Comparison of ENCODE assay signal across 16 cellular contexts in the genomic region with DNA sequence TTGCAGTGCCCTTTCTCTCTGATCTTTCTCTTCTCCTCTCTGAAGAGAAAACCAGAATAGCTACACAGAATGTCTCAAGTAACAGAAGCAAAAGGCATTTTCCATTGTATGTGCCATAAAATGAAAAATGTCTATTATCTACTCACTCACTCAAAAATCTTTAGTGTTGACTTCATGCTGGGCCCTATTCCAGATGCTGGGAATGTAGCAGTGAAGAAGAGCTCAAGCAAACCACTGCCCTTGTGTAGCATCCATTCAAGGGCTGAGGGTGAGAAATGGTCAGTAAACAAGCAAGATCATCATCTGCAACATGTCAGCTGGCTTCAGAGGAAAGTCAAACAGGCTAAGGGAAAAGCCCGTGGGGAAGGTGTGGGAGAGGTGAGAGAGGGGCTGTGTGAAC.
A peak's percentile ranks its signal among the peaks of the same experiment; 100 is the strongest.
DNase-seq lines count a peak whose midpoint lies in the region; TF ChIP-seq lines count a peak whose summit lies in the region.
"Had no signal": no experiment of that assay in that cellular context is flagged by ENCODE, and none has a peak within 500 bp of the region (broad histone marks: within the 10 kb centered on the region; RNA-seq: fewer than 3 reads in every experiment).

No MANE protein-coding gene starts in this region.

- H3K4me3 ChIP-seq in BJ (ENCODE audit: low read depth, low read length) (no peak overlapping the region), adipocyte (ENCODE audit: low read length) (no peak overlapping the region), spleen (no peak overlapping the region)
- H3K4me3 ChIP-seq: A549, SJSA1 had no signal

- H3K9me3 ChIP-seq in adipocyte (ENCODE audit: control insufficient read depth, low read length) (no peaks in the 10 kb centered on the region), spleen (no peaks in the 10 kb centered on the region)
- H3K9me3 ChIP-seq: A549, SJSA1 had no signal

- no peaks in the 10 kb centered on the region for H3K9me3 Mint-ChIP-seq in nephron
- H3K9me3 Mint-ChIP-seq: CD8-positive, alpha-beta memory T cell had no signal

- no peak overlapping the region for H3K27ac ChIP-seq in spleen
- H3K27ac ChIP-seq: A549, SJSA1 had no signal

- H3K4me1 Mint-ChIP-seq in nephron: peaks cover 27% of the 10 kb centered on the region
- H3K4me1 Mint-ChIP-seq: CD8-positive, alpha-beta memory T cell had no signal

- H3K27ac Mint-ChIP-seq in nephron: peak overlapping the region in 2 of 3 experiments; percentile 0 to 17
- H3K27ac Mint-ChIP-seq: CD8-positive, alpha-beta memory T cell had no signal

- intact Hi-C loops in spleen (cut with DNase I; ENCODE audit: low total_unique reads): no loop called here

- no peak overlapping the region for H3K9ac ChIP-seq in adipocyte (ENCODE audit: low read length)

- H3K27me3 Mint-ChIP-seq in nephron (ENCODE audit: low read depth): peaks cover 4% of the 10 kb centered on the region

- no peak overlapping the region for H3K4me3 Mint-ChIP-seq in nephron
- H3K4me3 Mint-ChIP-seq: CD8-positive, alpha-beta memory T cell had no signal

- peaks cover 36% of the 10 kb centered on the region for H3K4me1 ChIP-seq in adipocyte (ENCODE audit: control insufficient read depth, insufficient read depth, low read length)
- H3K4me1 ChIP-seq in spleen: peaks cover 0 to 3% (median 0%) of the 10 kb centered on the region in 6 donors
- H3K4me1 ChIP-seq: A549 had no signal

- CTCF ChIA-PET in BJ (lab: Yijun Ruan, JAX): interaction anchor here (1.2 kb wide), 1 partner anchor 15 kb away, joined by 3 read pairs; no protein-coding TSS in a partner anchor

- DNase-seq in BJ (ENCODE audit: low read depth): peak; percentile 15
- peak; percentile 17 for DNase-seq in adipocyte (ENCODE audit: low read depth)
- DNase-seq in dedifferentiated amniotic fluid mesenchymal stem cell (ENCODE audit: extremely low spot score): peak; percentile 42
- no peak for DNase-seq in NCI-H1417 treated with DMSO at 0.1 percent for 48 hours (lab: John Stamatoyannopoulos, UW)
- no peak for DNase-seq in Kasumi-1 (lab: John Stamatoyannopoulos, UW)
- no peak for DNase-seq in spleen
- DNase-seq: C1 segment of cervical spinal cord; CD8-positive, alpha-beta memory T cell; KG1; NCI-H1417; NCI-H187 treated with DMSO at 0.1 percent for 48 hours; NCI-H446; NCI-H526 treated with DMSO at 0.1 percent for 48 hours had no signal

- H3K36me3 ChIP-seq in BJ (ENCODE audit: control insufficient read depth, insufficient read depth, low read length) (no peaks in the 10 kb centered on the region), adipocyte (ENCODE audit: control insufficient read depth, insufficient read depth, low read length, severe bottlenecking) (no peaks in the 10 kb centered on the region), spleen (no peaks in the 10 kb centered on the region)
- H3K36me3 ChIP-seq: SJSA1 had no signal

- 69 to 91% (median 79%) methylated on average over 1 of the region's 1 CpG for WGBS in spleen, 5 donors

- POLR2A ChIA-PET in BJ (lab: Charles Lee): no interaction called here

- no peaks in the 10 kb centered on the region for H3K27me3 ChIP-seq in BJ (ENCODE audit: control insufficient read depth, insufficient read depth, low read length)
- no peaks in the 10 kb centered on the region for H3K27me3 ChIP-seq in adipocyte (replicated peaks; ENCODE audit: control insufficient read depth, insufficient read depth, low read length)
- H3K27me3 ChIP-seq in spleen (replicated peaks in 1 of 7): no peaks in the 10 kb centered on the region
- H3K27me3 ChIP-seq: SJSA1 had no signal

- no peak for TF ChIP-seq POLR2A in spleen (IDR thresholded peaks at IDR 0.05)

- no peak for TF ChIP-seq CTCF in BJ (IDR thresholded peaks at IDR 0.05; ENCODE audit: insufficient read depth, low read depth, low read length)
- TF ChIP-seq CTCF in nephron (IDR thresholded peaks at IDR 0.05; ENCODE audit: unreplicated experiment in 3 of 3): no peak
- no peak for TF ChIP-seq CTCF in spleen (IDR thresholded peaks at IDR 0.05 in 8 of 11, conservative IDR thresholded peaks at IDR 0.05 in 3 of 11)

- no peaks in the 10 kb centered on the region for H3K36me3 Mint-ChIP-seq in nephron (ENCODE audit: low read depth)
- H3K36me3 Mint-ChIP-seq: CD8-positive, alpha-beta memory T cell had no signal

Comparison
In these comparisons a context has a peak if more than half of its experiments do, and no peak if none do; other contexts are left out.
1. DNase-seq: peak in BJ (single experiment), adipocyte (single experiment) and dedifferentiated amniotic fluid mesenchymal stem cell (single experiment); none in NCI-H1417 treated with DMSO at 0.1 percent for 48 hours (single experiment), Kasumi-1 (0 of 2) and spleen (single experiment).